17 cellular contexts compared by ENCODE assay signal in the genomic region with DNA sequence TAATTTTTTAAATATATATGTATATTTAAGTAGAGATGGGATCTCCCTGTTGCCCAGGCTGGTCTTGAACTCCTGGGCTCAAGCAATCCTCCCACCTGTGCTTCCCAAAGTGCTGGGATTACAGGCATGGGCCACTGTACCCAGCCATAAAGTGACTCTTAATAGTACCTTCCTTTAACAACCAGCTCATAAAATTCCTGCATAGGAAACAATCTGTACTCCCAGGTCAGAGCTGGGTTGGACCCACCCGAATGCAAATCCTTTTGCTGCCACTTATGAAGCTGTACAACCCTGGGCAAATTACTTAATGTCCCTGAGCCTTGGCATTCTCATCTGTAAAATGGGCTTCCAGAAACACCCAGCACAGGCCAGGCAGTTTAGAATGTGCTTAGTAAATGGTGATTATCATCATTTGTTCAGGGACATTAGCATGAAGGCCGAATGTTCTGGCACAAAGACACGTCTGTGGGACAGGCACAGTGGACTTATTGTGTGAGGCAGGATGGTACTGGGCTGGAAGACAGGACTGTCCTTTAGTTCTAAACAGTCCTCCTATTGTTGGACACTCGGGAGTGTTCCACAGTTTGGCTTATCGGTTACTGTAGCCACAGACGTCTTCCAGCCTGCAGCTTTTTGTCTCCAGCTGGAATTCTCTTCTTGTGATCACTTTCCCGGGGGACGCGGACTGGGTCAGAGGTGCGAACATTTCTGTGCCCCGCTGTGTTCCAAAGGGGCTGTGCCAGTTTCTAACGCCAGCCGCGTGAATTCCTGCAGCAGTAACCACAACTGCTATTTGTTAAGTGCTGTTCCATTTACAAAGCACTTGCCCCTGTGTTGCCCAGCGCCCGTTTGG. TPM values are rescaled to one million over a fixed set of nuclear protein-coding genes. Genes with fewer than 3 reads are reported as not detected.
DNase-seq lines count a peak whose midpoint lies in the region; ATAC-seq, FAIRE-seq and TF ChIP-seq lines count a peak whose summit lies in the region.
"Had no signal": no experiment of that assay in that cellular context is flagged by ENCODE, and none has a peak within 500 bp of the region (broad histone marks: within the 10 kb centered on the region; RNA-seq: fewer than 3 reads in every experiment).

No MANE protein-coding gene starts in this region.

- no peak for TF ChIP-seq POLR2A in testis (IDR thresholded peaks at IDR 0.05)
- TF ChIP-seq POLR2A in upper lobe of left lung (IDR thresholded peaks at IDR 0.05) = no peak

- WGBS in testis, 2 donors = 47 to 48% methylated on average over 15 to 16 of the region's 16 CpGs
- 79 to 84% methylated on average over 15 to 16 of the region's 16 CpGs for WGBS in upper lobe of left lung, 2 donors

- no peak for TF ChIP-seq EP300 in upper lobe of left lung (IDR thresholded peaks at IDR 0.05)

- DNase-seq in left ventricle myocardium inferior (no peak), left ventricle myocardium superior (no peak), frontal cortex (ENCODE audit: low spot score in 2 of 2) (peak; percentile 65 to 82), occipital lobe (lab: John Stamatoyannopoulos, UW) (peak; percentile 63), testis (peak; percentile 93), HCEC 1CT (no peak), upper lobe of left lung (no peak)
- DNase-seq: activated CD4-positive, alpha-beta T cell treated with anti-CD3 and anti-CD28 coated beads, Interleukin-2, amount 10 ng/mL, durations not matched to agents 7 days and 5 days; activated T-cell treated with anti-CD3 and anti-CD28 coated beads for 4 hours; CD8-positive, alpha-beta memory T cell; effector memory CD4-positive, alpha-beta T cell; NCI-H2107 had no signal

- H3K27ac ChIP-seq in left ventricle myocardium inferior (replicated peaks) (peak overlapping the region; percentile 11), testis (peak overlapping the region in 1 of 2 donors; percentile 69), upper lobe of left lung (no peak overlapping the region)
- H3K27ac ChIP-seq: cardiac muscle cell, PC-9 had no signal

- no peak for TF ChIP-seq CTCF in left ventricle myocardium inferior (IDR thresholded peaks at IDR 0.05; ENCODE audit: borderline replicate concordance)
- TF ChIP-seq CTCF in testis (IDR thresholded peaks at IDR 0.05) = no peak
- TF ChIP-seq CTCF in upper lobe of left lung (IDR thresholded peaks at IDR 0.05) = no peak

- peak; percentile 92 for FAIRE-seq in frontal cortex (lab: Jason Lieb, UNC)

- intact Hi-C loops in left ventricle myocardium inferior (cut with micrococcal nuclease) (no loop called here), left ventricle myocardium superior (cut with micrococcal nuclease) (no loop called here), testis (cut with DNase I; ENCODE audit: low total_unique reads) (loop anchor here (10.0 kb wide), 1 partner anchor 130 kb away; no protein-coding TSS in a partner anchor)

- H3K36me3 ChIP-seq in left ventricle myocardium inferior (peaks cover 19% of the 10 kb centered on the region), testis (ENCODE audit: low read depth, missing control alignments) (no peaks in the 10 kb centered on the region), upper lobe of left lung (peaks cover 0 to 12% (median 3%) of the 10 kb centered on the region in 4 donors)

- H3K9me3 ChIP-seq in left ventricle myocardium inferior (replicated peaks) = no peaks in the 10 kb centered on the region
- H3K9me3 ChIP-seq in testis = no peaks in the 10 kb centered on the region
- no peaks in the 10 kb centered on the region for H3K9me3 ChIP-seq in upper lobe of left lung

- no peaks in the 10 kb centered on the region for H3K27me3 ChIP-seq in left ventricle myocardium inferior (ENCODE audit: low read depth)
- H3K27me3 ChIP-seq in testis = no peaks in the 10 kb centered on the region
- H3K27me3 ChIP-seq in upper lobe of left lung = no peaks in the 10 kb centered on the region
- H3K27me3 ChIP-seq: cardiac muscle cell had no signal

- no peak for ATAC-seq in left ventricle myocardium superior
- no peak for ATAC-seq in upper lobe of left lung (ENCODE audit: low FRiP score in 2 of 2)
- no peak for ATAC-seq in HG03139 (IDR thresholded peaks at IDR 0.05; ENCODE audit: unreplicated experiment)
- ATAC-seq: activated naive CD4-positive, alpha-beta T cell treated with anti-CD3 and anti-CD28 coated beads, Interleukin-2, amount 50 U/mL, for 72 hours had no signal

- H3K4me3 ChIP-seq in left ventricle myocardium inferior (no peak overlapping the region), testis (no peak overlapping the region), upper lobe of left lung (no peak overlapping the region)
- H3K4me3 ChIP-seq: cardiac muscle cell, PC-9, smooth muscle cell had no signal

- H3K4me1 ChIP-seq in left ventricle myocardium inferior (peaks cover 40% of the 10 kb centered on the region), testis (peaks cover 37% of the 10 kb centered on the region), upper lobe of left lung (peaks cover 22 to 33% (median 23%) of the 10 kb centered on the region in 4 donors)

RNA-seq across cellular contexts. Expression of a gene that starts 6.0 kb away (rescaled TPM):
- 23.9 TPM for total RNA-seq in left ventricle myocardium inferior
- total RNA-seq in left ventricle myocardium superior = 21.5 TPM
- 44.0 TPM for total RNA-seq in frontal cortex
- total RNA-seq in occipital lobe = 40.6 TPM
- total RNA-seq in testis = 100 to 1,000 TPM in 1 of 2 donors, 10 to 100 TPM in 1; 95.7 to 117 TPM
- polyA plus RNA-seq in testis (ENCODE audit: insufficient read depth, low read depth, low replicate concordance) = 51.9 TPM
- 10 to 100 TPM in 1 of 6 donors, 1 to 10 TPM in 5; 2.1 to 11.1 (median 8.7) TPM for total RNA-seq in upper lobe of left lung

RNA-seq across cellular contexts. Expression of a gene that starts 11.0 kb away (rescaled TPM):
- total RNA-seq in left ventricle myocardium inferior = 843 TPM
- total RNA-seq in left ventricle myocardium superior = 1,086 TPM
- total RNA-seq in frontal cortex = 101 TPM
- 119 TPM for total RNA-seq in occipital lobe
- total RNA-seq in testis = 100 to 1,000 TPM; 466 to 960 TPM
- polyA plus RNA-seq in testis (ENCODE audit: insufficient read depth, low read depth, low replicate concordance) = 681 TPM
- total RNA-seq in upper lobe of left lung = 100 to 1,000 TPM; 125 to 750 (median 400) TPM

RNA-seq across cellular contexts. Expression of a gene that starts 21.7 kb away (rescaled TPM):
- total RNA-seq in left ventricle myocardium inferior = 12.8 TPM
- total RNA-seq in left ventricle myocardium superior = 12.0 TPM
- 19.2 TPM for total RNA-seq in frontal cortex
- 18.2 TPM for total RNA-seq in occipital lobe
- total RNA-seq in testis = 10 to 100 TPM; 46.6 to 51.2 TPM
- polyA plus RNA-seq in testis (ENCODE audit: insufficient read depth, low read depth, low replicate concordance) = 76.2 TPM
- total RNA-seq in upper lobe of left lung = 10 to 100 TPM; 23.5 to 89.1 (median 26.7) TPM

RNA-seq across cellular contexts. Expression of a gene that starts 25.0 kb away (rescaled TPM):
- 2.5 TPM for total RNA-seq in left ventricle myocardium inferior
- 2.7 TPM for total RNA-seq in left ventricle myocardium superior
- total RNA-seq in frontal cortex = 0.82 TPM
- 1.9 TPM for total RNA-seq in occipital lobe
- total RNA-seq in testis = 10 to 100 TPM; 15.7 to 23.6 TPM
- 11.9 TPM for polyA plus RNA-seq in testis (ENCODE audit: insufficient read depth, low read depth, low replicate concordance)
- total RNA-seq in upper lobe of left lung = 10 to 100 TPM; 11.4 to 58.7 (median 31.1) TPM

RNA-seq across cellular contexts. Expression of a gene that starts 32.4 kb away (rescaled TPM):
- 86.5 TPM for total RNA-seq in left ventricle myocardium inferior
- 82.7 TPM for total RNA-seq in left ventricle myocardium superior
- total RNA-seq in frontal cortex = 10.6 TPM
- 13.4 TPM for total RNA-seq in occipital lobe
- total RNA-seq in testis = 10 to 100 TPM; 74.0 to 80.2 TPM
- polyA plus RNA-seq in testis (ENCODE audit: insufficient read depth, low read depth, low replicate concordance) = 52.9 TPM
- 100 to 1,000 TPM in 4 of 6 donors, 10 to 100 TPM in 2; 76.5 to 151 (median 113) TPM for total RNA-seq in upper lobe of left lung

Comparison
In these comparisons a context has a peak if more than half of its experiments do, and no peak if none do; other contexts are left out.
1. DNase-seq: peak in frontal cortex (2 of 2), occipital lobe (single experiment) and testis (single experiment); none in left ventricle myocardium inferior (single experiment), left ventricle myocardium superior (single experiment), HCEC 1CT (single experiment) and upper lobe of left lung (0 of 2).